ENCODE assay signal across 21 cellular contexts in the genomic region with DNA sequence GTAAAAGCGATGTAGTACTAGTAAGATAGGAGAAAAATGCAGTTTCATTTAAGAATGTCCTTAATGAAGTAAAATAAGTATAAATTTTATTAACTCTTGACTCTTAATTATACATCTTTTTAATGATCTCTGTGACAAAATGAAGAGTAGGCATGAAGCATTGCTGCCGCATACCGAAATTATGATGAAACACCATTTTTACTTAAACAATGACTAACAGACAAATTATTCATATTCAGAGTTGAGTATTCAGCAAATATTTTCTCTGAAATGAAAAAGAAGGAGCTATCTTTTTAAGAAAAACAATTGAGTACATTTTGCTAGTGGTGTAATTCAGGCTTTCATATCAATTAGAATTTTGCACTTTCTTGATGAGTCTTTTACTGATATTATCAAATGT.
"Had no signal": no experiment of that assay in that cellular context is flagged by ENCODE, and none has a peak within 500 bp of the region (broad histone marks: within the 10 kb centered on the region; RNA-seq: fewer than 3 reads in every experiment).

No MANE protein-coding gene starts in this region.

- H3K27ac Mint-ChIP-seq: activated naive CD4-positive, alpha-beta T cell treated with anti-CD3 and anti-CD28 coated beads, Interleukin-2, amount 50 U/mL, for 72 hours; naive thymus-derived CD4-positive, alpha-beta T cell had no signal

- H3K36me3 ChIP-seq: cardiac muscle cell, heart right ventricle, neutrophil, suprapubic skin, upper lobe of left lung had no signal

- H3K27me3 ChIP-seq: cardiac muscle cell, neutrophil, suprapubic skin, upper lobe of left lung had no signal

- H3K4me3 Mint-ChIP-seq: activated T-cell treated with anti-CD3 and anti-CD28 coated beads, Interleukin-2, amount 50 U/mL, for 4 hours; naive thymus-derived CD4-positive, alpha-beta T cell had no signal

- ATAC-seq: activated naive CD4-positive, alpha-beta T cell treated with anti-CD3 and anti-CD28 coated beads, Interleukin-2, amount 50 U/mL, for 72 hours; activated T-cell treated with anti-CD3 and anti-CD28 coated beads, Interleukin-2, amount 50 U/mL, for 4 hours; heart right ventricle; left lobe of liver; naive thymus-derived CD4-positive, alpha-beta T cell; psoas muscle; sciatic nerve had no signal

- FAIRE-seq: endothelial cell of umbilical vein had no signal

- H3K9me3 ChIP-seq: heart right ventricle, neutrophil, psoas muscle, suprapubic skin, upper lobe of left lung had no signal

- H3K4me1 Mint-ChIP-seq: naive thymus-derived CD4-positive, alpha-beta T cell had no signal

- H3K27ac ChIP-seq: cardiac muscle cell, heart right ventricle, neutrophil, psoas muscle, suprapubic skin, upper lobe of left lung had no signal

- H3K9me3 Mint-ChIP-seq: activated naive CD4-positive, alpha-beta T cell treated with anti-CD3 and anti-CD28 coated beads, Interleukin-2, amount 50 U/mL, for 72 hours; activated T-cell treated with anti-CD3 and anti-CD28 coated beads, Interleukin-2, amount 50 U/mL, for 4 hours; naive thymus-derived CD4-positive, alpha-beta T cell had no signal

- H3K4me1 ChIP-seq: heart right ventricle, psoas muscle, suprapubic skin, upper lobe of left lung had no signal

- DNase-seq: activated CD4-positive, alpha-beta T cell treated with anti-CD3 and anti-CD28 coated beads, Interleukin-2, amount 50 U/mL, for 4 hours; activated effector memory CD4-positive, alpha-beta T cell treated with anti-CD3 and anti-CD28 coated beads, Interleukin-2, amount 50 U/mL, for 16 hours; activated T-cell treated with anti-CD3 and anti-CD28 coated beads, Interleukin-2, amount 50 U/mL, for 4 hours; anterior cingulate cortex; effector CD4-positive, alpha-beta T cell; heart right ventricle; islet precursor cell; mammary epithelial cell; naive thymus-derived CD4-positive, alpha-beta T cell; psoas muscle; stimulated activated CD4-positive, alpha-beta T cell treated with anti-CD3 and anti-CD28 coated beads, Interleukin-12 subunit alpha, Interleukin-12 subunit beta, amount 100 ng/mL, for 4 hours; stimulated activated naive CD4-positive, alpha-beta T cell treated with Interleukin-2 at 50 U/mL for 16 hours; T-helper 2 cell; upper lobe of left lung had no signal

- H3K36me3 Mint-ChIP-seq: activated naive CD4-positive, alpha-beta T cell treated with anti-CD3 and anti-CD28 coated beads, Interleukin-2, amount 50 U/mL, for 72 hours; naive thymus-derived CD4-positive, alpha-beta T cell had no signal

- H3K4me3 ChIP-seq: cardiac muscle cell, heart right ventricle, psoas muscle, suprapubic skin, upper lobe of left lung had no signal
